Comparison of ENCODE assay signal across 12 cellular contexts in genomic region chr5:66882592-66883227, GRCh38.
DNase-seq lines count a peak whose midpoint lies in the region; ATAC-seq and TF ChIP-seq lines count a peak whose summit lies in the region.
"Had no signal": no experiment of that assay in that cellular context is flagged by ENCODE, and none has a peak within 500 bp of the region (broad histone marks: within the 10 kb centered on the region; RNA-seq: fewer than 3 reads in every experiment).

No MANE protein-coding gene starts in this region.

- TF ChIP-seq POLR2A in tibial nerve (IDR thresholded peaks at IDR 0.05), result no peak

- WGBS in tibial nerve, 2 donors, result 66 to 70% methylated on average over 3 of the region's 3 CpGs

- H3K27ac Mint-ChIP-seq in MCF 10A (ENCODE audit: low read depth, unreplicated experiment), result peak overlapping the region; percentile 60
- H3K27ac Mint-ChIP-seq in activated naive CD4-positive, alpha-beta T cell treated with anti-CD3 and anti-CD28 coated beads, Interleukin-2, amount 10 ng/mL, durations not matched to agents 7 days and 5 days, result no peak overlapping the region
- H3K27ac Mint-ChIP-seq: IgD-negative memory B cell had no signal

- no peaks in the 10 kb centered on the region for H3K9me3 Mint-ChIP-seq in MCF 10A (ENCODE audit: unreplicated experiment)
- H3K9me3 Mint-ChIP-seq in activated naive CD4-positive, alpha-beta T cell treated with anti-CD3 and anti-CD28 coated beads, Interleukin-2, amount 10 ng/mL, durations not matched to agents 7 days and 5 days, result no peaks in the 10 kb centered on the region
- H3K9me3 Mint-ChIP-seq: IgD-negative memory B cell had no signal

- CTCF ChIA-PET in MCF 10A (lab: Yijun Ruan, JAX), result interaction anchor here (0.5 to 1.0 kb wide), 3 partner anchors 52 to 597 kb away, joined by 3 read pairs; no protein-coding TSS in a partner anchor
- CTCF ChIA-PET in activated naive CD4-positive, alpha-beta T cell treated with anti-CD3 and anti-CD28 coated beads, Interleukin-2, amount 10 ng/mL, durations not matched to agents 7 days and 5 days (lab: Charles Lee), result no interaction called here
- CTCF ChIA-PET in A673 (lab: Charles Lee), result no interaction called here

- no peak overlapping the region for H3K27ac ChIP-seq in effector memory CD4-positive, alpha-beta T cell (ENCODE audit: insufficient read depth, low read length, poor library complexity, severe bottlenecking)
- no peak overlapping the region for H3K27ac ChIP-seq in A673 (ENCODE audit: low read depth, low read length, poor library complexity, severe bottlenecking)
- peak overlapping the region in 2 of 4 donors; percentile 33 to 64 for H3K27ac ChIP-seq in tibial nerve
- H3K27ac ChIP-seq: cardiac muscle cell had no signal

- H3K27me3 ChIP-seq in effector memory CD4-positive, alpha-beta T cell (replicated peaks; ENCODE audit: control insufficient read depth, insufficient read depth, low read length, poor library complexity, severe bottlenecking), result no peaks in the 10 kb centered on the region
- H3K27me3 ChIP-seq in A673 (replicated peaks; ENCODE audit: insufficient read depth, low read depth, low read length, poor library complexity), result no peaks in the 10 kb centered on the region
- H3K27me3 ChIP-seq in tibial nerve, result no peaks in the 10 kb centered on the region
- H3K27me3 ChIP-seq: cardiac muscle cell, gastroesophageal sphincter had no signal

- no peaks in the 10 kb centered on the region for H3K4me1 ChIP-seq in effector memory CD4-positive, alpha-beta T cell (ENCODE audit: control insufficient read depth, insufficient read depth, low read length, poor library complexity, severe bottlenecking)
- H3K4me1 ChIP-seq in A673 (ENCODE audit: insufficient read depth, low read length, poor library complexity, severe bottlenecking) (peaks cover 9% of the 10 kb centered on the region), tibial nerve (peaks cover 0 to 15% (median 0%) of the 10 kb centered on the region in 4 donors)

- H3K9me3 ChIP-seq in effector memory CD4-positive, alpha-beta T cell (ENCODE audit: control insufficient read depth, low read length), result no peaks in the 10 kb centered on the region
- H3K9me3 ChIP-seq in A673 (ENCODE audit: low read depth, low read length, poor library complexity, severe bottlenecking) (no peaks in the 10 kb centered on the region), tibial nerve (no peaks in the 10 kb centered on the region)
- H3K9me3 ChIP-seq: gastroesophageal sphincter, mucosa of descending colon had no signal

- ATAC-seq in GM18499 (IDR thresholded peaks at IDR 0.05; ENCODE audit: insufficient read depth, unreplicated experiment), result peak; percentile 72
- ATAC-seq in HG03045 (IDR thresholded peaks at IDR 0.05; ENCODE audit: unreplicated experiment), result peak; percentile 47
- peak; percentile 69 for ATAC-seq in omental fat pad (ENCODE audit: low FRiP score)
- ATAC-seq: gastroesophageal sphincter, mucosa of descending colon had no signal

- peaks cover 28% of the 10 kb centered on the region for H3K4me1 Mint-ChIP-seq in MCF 10A (ENCODE audit: insufficient read depth, unreplicated experiment)
- H3K4me1 Mint-ChIP-seq in activated naive CD4-positive, alpha-beta T cell treated with anti-CD3 and anti-CD28 coated beads, Interleukin-2, amount 10 ng/mL, durations not matched to agents 7 days and 5 days, result no peaks in the 10 kb centered on the region
- H3K4me1 Mint-ChIP-seq: IgD-negative memory B cell had no signal

- no peak for TF ChIP-seq CTCF in MCF 10A (IDR thresholded peaks at IDR 0.05; ENCODE audit: unreplicated experiment)
- no peak for TF ChIP-seq CTCF in omental fat pad (IDR thresholded peaks at IDR 0.05)
- no peak for TF ChIP-seq CTCF in A673 (conservative IDR thresholded peaks at IDR 0.05; ENCODE audit: low read depth, low read length)
- no peak for TF ChIP-seq CTCF in tibial nerve (IDR thresholded peaks at IDR 0.05)

- no peaks in the 10 kb centered on the region for H3K36me3 Mint-ChIP-seq in MCF 10A (ENCODE audit: insufficient read depth, unreplicated experiment)
- H3K36me3 Mint-ChIP-seq in activated naive CD4-positive, alpha-beta T cell treated with anti-CD3 and anti-CD28 coated beads, Interleukin-2, amount 10 ng/mL, durations not matched to agents 7 days and 5 days, result no peaks in the 10 kb centered on the region

- TF ChIP-seq EP300 in tibial nerve (IDR thresholded peaks at IDR 0.05), result no peak

- DNase-seq in MCF 10A (ENCODE audit: unreplicated experiment) (peak; percentile 88), omental fat pad (ENCODE audit: low spot score) (no peak), A673 (ENCODE audit: low spot score) (no peak), tibial nerve (ENCODE audit: low spot score in 2 of 2) (no peak)
- no peak for DNase-seq in effector memory CD4-positive, alpha-beta T cell
- no peak for DNase-seq in activated naive CD4-positive, alpha-beta T cell treated with anti-CD3 and anti-CD28 coated beads, Interleukin-2, amount 10 ng/mL, durations not matched to agents 7 days and 5 days
- DNase-seq: mucosa of descending colon had no signal

- H3K4me3 ChIP-seq in effector memory CD4-positive, alpha-beta T cell (ENCODE audit: insufficient read depth, low read depth, low read length, poor library complexity, severe bottlenecking), result no peak overlapping the region
- H3K4me3 ChIP-seq in A673 (ENCODE audit: low read depth, low read length, poor library complexity, severe bottlenecking) (no peak overlapping the region), tibial nerve (no peak overlapping the region)
- H3K4me3 ChIP-seq: cardiac muscle cell, gastroesophageal sphincter, mucosa of descending colon had no signal

- no peaks in the 10 kb centered on the region for H3K36me3 ChIP-seq in effector memory CD4-positive, alpha-beta T cell (ENCODE audit: control insufficient read depth, insufficient read depth, low read length)
- H3K36me3 ChIP-seq in A673 (ENCODE audit: insufficient read depth, low read length, poor library complexity, severe bottlenecking), result no peaks in the 10 kb centered on the region
- no peaks in the 10 kb centered on the region for H3K36me3 ChIP-seq in tibial nerve
- H3K36me3 ChIP-seq: cardiac muscle cell, gastroesophageal sphincter had no signal

- TSS peak; percentile 72 for BruUV-seq in MCF 10A (replicated peaks; lab: Mats Ljungman, UMichigan)
- no TSS peak for BruUV-seq in A673 (replicated peaks; lab: Mats Ljungman, UMichigan)

- H3K4me3 Mint-ChIP-seq in MCF 10A (ENCODE audit: unreplicated experiment), result peak overlapping the region; percentile 9
- H3K4me3 Mint-ChIP-seq in activated naive CD4-positive, alpha-beta T cell treated with anti-CD3 and anti-CD28 coated beads, Interleukin-2, amount 10 ng/mL, durations not matched to agents 7 days and 5 days, result no peak overlapping the region
- H3K4me3 Mint-ChIP-seq: IgD-negative memory B cell had no signal

- H3K27me3 Mint-ChIP-seq in MCF 10A (ENCODE audit: insufficient read depth, unreplicated experiment), result no peaks in the 10 kb centered on the region
- H3K27me3 Mint-ChIP-seq in activated naive CD4-positive, alpha-beta T cell treated with anti-CD3 and anti-CD28 coated beads, Interleukin-2, amount 10 ng/mL, durations not matched to agents 7 days and 5 days, result no peaks in the 10 kb centered on the region

- POLR2A ChIA-PET in MCF 10A (lab: Yijun Ruan, JAX), result interaction anchor here (0.6 to 2.4 kb wide), 10 partner anchors 9 to 219 kb away, joined by 3 to 21 read pairs (median 4); no protein-coding TSS in a partner anchor
- POLR2A ChIA-PET in A673 (lab: Charles Lee; ENCODE audit: low non-redundant PET), result no interaction called here

- intact Hi-C loops in MCF 10A (cut with micrococcal nuclease) (no loop called here), A673 (cut with micrococcal nuclease; ENCODE audit: unreplicated experiment) (no loop called here)
